Comparison of ENCODE assay signal across 8 cellular contexts in genomic region chr19:16495982-16496612, GRCh38.
DNase-seq lines count a peak whose midpoint lies in the region; ATAC-seq and TF ChIP-seq lines count a peak whose summit lies in the region.

Gene C19orf44, plus strand, starts transcription at chr19:16496394. Its CDS starts 4,399 bp downstream, at chr19:16500793.
A gene with protein sequence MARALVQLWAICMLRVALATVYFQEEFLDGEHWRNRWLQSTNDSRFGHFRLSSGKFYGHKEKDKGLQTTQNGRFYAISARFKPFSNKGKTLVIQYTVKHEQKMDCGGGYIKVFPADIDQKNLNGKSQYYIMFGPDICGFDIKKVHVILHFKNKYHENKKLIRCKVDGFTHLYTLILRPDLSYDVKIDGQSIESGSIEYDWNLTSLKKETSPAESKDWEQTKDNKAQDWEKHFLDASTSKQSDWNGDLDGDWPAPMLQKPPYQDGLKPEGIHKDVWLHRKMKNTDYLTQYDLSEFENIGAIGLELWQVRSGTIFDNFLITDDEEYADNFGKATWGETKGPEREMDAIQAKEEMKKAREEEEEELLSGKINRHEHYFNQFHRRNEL (minus strand): TSS chr19:16496167. CDS start chr19:16496129, 38 bp downstream.

- ATAC-seq in GM19035 (IDR thresholded peaks at IDR 0.05; ENCODE audit: unreplicated experiment) (peak; percentile 95), HG03342 (IDR thresholded peaks at IDR 0.05; ENCODE audit: unreplicated experiment) (peak; percentile 94)

- DNase-seq in AG10803 (ENCODE audit: low read depth) = peak; percentile 99
- DNase-seq in NCI-H345 treated with DMSO at 0.1 percent for 48 hours (lab: John Stamatoyannopoulos, UW; ENCODE audit: unreplicated experiment) = peak; percentile 85
- peak; percentile 98 for DNase-seq in activated CD4-positive, CD25-positive, alpha-beta regulatory T cell treated with anti-CD3 and anti-CD28 coated beads, Interleukin-2, amount 50 U/mL, for 16 hours (ENCODE audit: low read depth, low spot score)
- DNase-seq in cerebellar cortex (ENCODE audit: low spot score) = peak; percentile 99
- DNase-seq in iris pigment epithelial cell (ENCODE audit: low read depth) = peak; percentile 99
- DNase-seq in stimulated activated CD4-positive, alpha-beta T cell treated with anti-CD3 and anti-CD28 coated beads, Interleukin-12 subunit alpha, Interleukin-12 subunit beta, amount 100 ng/mL, for 24 hours (ENCODE audit: low read depth in 2 of 2) = peak; percentile 95

- peak within 1 kb of the TSS; percentile 90 for H3K4me3 ChIP-seq in AG10803 (ENCODE audit: low read length)

- 0 out of 2 replicates have a peak, but pooled peaks have one; percentile 14 for TF ChIP-seq CTCF in AG10803 (conservative IDR thresholded peaks at IDR 0.05; ENCODE audit: low read length)

Comparison
In these comparisons a context has a peak if more than half of its experiments do, and no peak if none do; other contexts are left out.
1. Peak in every context shown above with its lines: DNase-seq, ATAC-seq and H3K4me3 ChIP-seq.